ENCODE assay signal across 17 cellular contexts in genomic region chr7:47873767-47874166, GRCh38.
DNase-seq lines count a peak whose midpoint lies in the region; ATAC-seq and TF ChIP-seq lines count a peak whose summit lies in the region.
"Had no signal": no experiment of that assay in that cellular context is flagged by ENCODE, and none has a peak within 500 bp of the region (broad histone marks: within the 10 kb centered on the region; RNA-seq: fewer than 3 reads in every experiment).

No MANE protein-coding gene starts in this region.

- peaks cover 41% of the 10 kb centered on the region for H3K27me3 Mint-ChIP-seq in Calu3 (ENCODE audit: unreplicated experiment)

- H3K27me3 ChIP-seq in SJSA1 (replicated peaks) (no peaks in the 10 kb centered on the region), SJCRH30 (no peaks in the 10 kb centered on the region)

- H3K4me1 Mint-ChIP-seq in Calu3 (ENCODE audit: low read depth, unreplicated experiment), result no peaks in the 10 kb centered on the region
- H3K4me1 Mint-ChIP-seq: CD4-positive, CD25-positive, alpha-beta regulatory T cell; central memory CD8-positive, alpha-beta T cell had no signal

- H3K4me3 Mint-ChIP-seq in Calu3 (ENCODE audit: low read depth, unreplicated experiment), result no peak overlapping the region
- H3K4me3 Mint-ChIP-seq: CD4-positive, CD25-positive, alpha-beta regulatory T cell; central memory CD8-positive, alpha-beta T cell; neural crest cell had no signal

- no peak for ATAC-seq in GM21390 (IDR thresholded peaks at IDR 0.05; ENCODE audit: unreplicated experiment)
- ATAC-seq: left ventricle myocardium superior, sciatic nerve had no signal

- H3K36me3 ChIP-seq in SJSA1, result no peaks in the 10 kb centered on the region
- H3K36me3 ChIP-seq in SJCRH30, result no peaks in the 10 kb centered on the region

- no peak overlapping the region for H3K27ac Mint-ChIP-seq in Calu3 (ENCODE audit: unreplicated experiment)

- DNase-seq in AG08395 (ENCODE audit: low spot score), result peak; percentile 63
- peak; percentile 62 for DNase-seq in ELR (ENCODE audit: low read depth)
- DNase-seq in SJSA1 (ENCODE audit: low read depth in 1 of 2, low spot score in 2 of 2), result peak; percentile 76 to 88
- DNase-seq in hepatic stellate cell (ENCODE audit: low spot score), result peak; percentile 26
- DNase-seq in SJCRH30, result no peak
- no peak for DNase-seq in CD1c-positive myeloid dendritic cell (ENCODE audit: extremely low spot score)
- no peak for DNase-seq in Calu3
- DNase-seq: activated naive CD4-positive, alpha-beta T cell treated with Interleukin-2 at 50 U/mL for 16 hours; CD4-positive, CD25-positive, alpha-beta regulatory T cell; KG1; left ventricle myocardium superior; NCI-H187 treated with DMSO at 0.1 percent for 48 hours; stimulated activated CD4-positive, alpha-beta T cell treated with anti-CD3 and anti-CD28 coated beads, Interleukin-4, amount 100 ng/mL, for 1 hour had no signal

- peak overlapping the region; percentile 27; the same call in 1 of the 2 replicates for H3K27ac ChIP-seq in SJSA1
- no peak overlapping the region for H3K27ac ChIP-seq in SJCRH30

- no peaks in the 10 kb centered on the region for H3K36me3 Mint-ChIP-seq in Calu3 (ENCODE audit: insufficient read depth, unreplicated experiment)
- H3K36me3 Mint-ChIP-seq: CD4-positive, CD25-positive, alpha-beta regulatory T cell had no signal

- H3K4me3 ChIP-seq in SJSA1, result no peak overlapping the region
- no peak overlapping the region for H3K4me3 ChIP-seq in SJCRH30

- no TSS peak for BruUV-seq in Calu3 (replicated peaks; lab: Mats Ljungman, UMichigan)

- H3K4me1 ChIP-seq in SJSA1 (replicated peaks) (peaks cover 10% of the 10 kb centered on the region), SJCRH30 (no peaks in the 10 kb centered on the region)

- TF ChIP-seq CTCF in Calu3 (IDR thresholded peaks at IDR 0.05; ENCODE audit: unreplicated experiment), result no peak

- no peaks in the 10 kb centered on the region for H3K9me3 Mint-ChIP-seq in Calu3 (ENCODE audit: low read depth, unreplicated experiment)
- H3K9me3 Mint-ChIP-seq: central memory CD8-positive, alpha-beta T cell; neural crest cell had no signal

- H3K9me3 ChIP-seq in SJSA1 (replicated peaks) (no peaks in the 10 kb centered on the region), SJCRH30 (replicated peaks) (no peaks in the 10 kb centered on the region)

- CTCF ChIA-PET in Calu3 (lab: Charles Lee), result no interaction called here

- intact Hi-C loops in Calu3 (cut with micrococcal nuclease; ENCODE audit: unreplicated experiment), result no loop called here

Comparison
In these comparisons a context has a peak if more than half of its experiments do, and no peak if none do; other contexts are left out.
1. DNase-seq: peak in AG08395 (single experiment), ELR (single experiment), SJSA1 (2 of 2) and hepatic stellate cell (single experiment); none in SJCRH30 (0 of 2), CD1c-positive myeloid dendritic cell (single experiment) and Calu3 (single experiment).